20 cellular contexts compared by ENCODE assay signal in the genomic region with DNA sequence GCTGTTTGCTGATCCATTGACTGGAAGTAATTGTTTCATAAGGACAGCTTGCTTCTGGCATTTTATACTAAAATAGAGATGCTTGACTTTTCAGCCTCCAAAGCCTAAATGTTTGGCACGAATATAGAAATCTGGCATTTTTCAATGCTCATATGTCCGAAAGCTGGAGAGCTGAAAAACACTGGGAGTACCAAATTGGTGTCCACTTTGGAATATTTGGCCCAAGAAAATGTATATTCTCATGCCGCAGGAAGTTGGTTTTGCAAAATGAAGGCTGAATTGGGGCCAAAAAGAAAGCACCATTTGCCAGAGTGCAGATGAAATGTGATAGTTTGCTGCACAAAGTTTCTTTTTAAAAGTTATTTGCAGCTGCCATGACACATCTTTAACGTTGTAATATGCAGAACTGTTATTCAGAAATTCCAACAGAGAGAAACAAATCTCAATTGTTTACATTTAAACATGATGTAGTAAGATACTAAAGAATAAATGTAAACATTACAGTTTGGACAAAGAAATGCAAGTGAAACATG.
"Had no signal": no experiment of that assay in that cellular context is flagged by ENCODE, and none has a peak within 500 bp of the region (broad histone marks: within the 10 kb centered on the region; RNA-seq: fewer than 3 reads in every experiment).

No MANE protein-coding gene starts in this region.

- H3K27ac ChIP-seq: cardiac muscle cell, esophagus muscularis mucosa, gastroesophageal sphincter, heart left ventricle, left ventricle myocardium inferior, ovary, right lobe of liver, spleen, tibial artery had no signal

- H3K9me3 ChIP-seq: esophagus muscularis mucosa, gastroesophageal sphincter, heart left ventricle, left ventricle myocardium inferior, ovary, right lobe of liver, spleen, tibial artery had no signal

- H3K36me3 ChIP-seq: cardiac muscle cell, esophagus muscularis mucosa, gastroesophageal sphincter, heart left ventricle, left ventricle myocardium inferior, ovary, right lobe of liver, spleen, tibial artery had no signal

- H3K27me3 ChIP-seq: cardiac muscle cell, esophagus muscularis mucosa, gastroesophageal sphincter, heart left ventricle, ovary, right lobe of liver, tibial artery had no signal

- H3K4me1 ChIP-seq: gastroesophageal sphincter, heart left ventricle, left ventricle myocardium inferior, right lobe of liver, spleen, tibial artery had no signal

- H3K4me3 ChIP-seq: cardiac muscle cell, esophagus muscularis mucosa, gastroesophageal sphincter, heart left ventricle, left ventricle myocardium inferior, ovary, right lobe of liver, spleen, tibial artery had no signal

- DNase-seq: activated B cell treated with CpG ODN at 0.5 μM for 24 hours; activated CD4-positive, alpha-beta memory T cell treated with anti-CD3 and anti-CD28 coated beads for 36 hours; activated CD4-positive, alpha-beta T cell treated with anti-CD3 and anti-CD28 coated beads for 4 hours; activated T-cell treated with anti-CD3 and anti-CD28 coated beads for 4 hours; amniotic stem cell; dermis blood vessel endothelial cell; effector memory CD4-positive, alpha-beta T cell; heart left ventricle; kidney glomerular epithelial cell; left ventricle myocardium inferior; mammary epithelial cell; naive thymus-derived CD4-positive, alpha-beta T cell; ovary; right lobe of liver; spleen; stimulated activated naive B cell treated with anti-CD40 and anti-IgM and Interleukin-4, amounts not matched to agents 10 μg/mL and 1 μg/mL and 100 μg/mL, for 72 hours; tibial artery had no signal
